1 cellular context compared by ENCODE assay signal in genomic region chr16:87391950-87392822, GRCh38.
TF ChIP-seq lines count a peak whose summit lies in the region.

Gene MAP1LC3B (plus strand): TSS chr16:87392336. CDS start chr16:87392428, 92 bp downstream.

TF ChIP-seq in HepG2, 621 proteins besides CTCF, POLR2A, EP300 and RAD21 (continued from another document and continues in another):
- no peak for TF ChIP-seq DMTF1 (CRISPR knock-in tag; IDR thresholded peaks at IDR 0.05)
- TF ChIP-seq, protein P1, sequence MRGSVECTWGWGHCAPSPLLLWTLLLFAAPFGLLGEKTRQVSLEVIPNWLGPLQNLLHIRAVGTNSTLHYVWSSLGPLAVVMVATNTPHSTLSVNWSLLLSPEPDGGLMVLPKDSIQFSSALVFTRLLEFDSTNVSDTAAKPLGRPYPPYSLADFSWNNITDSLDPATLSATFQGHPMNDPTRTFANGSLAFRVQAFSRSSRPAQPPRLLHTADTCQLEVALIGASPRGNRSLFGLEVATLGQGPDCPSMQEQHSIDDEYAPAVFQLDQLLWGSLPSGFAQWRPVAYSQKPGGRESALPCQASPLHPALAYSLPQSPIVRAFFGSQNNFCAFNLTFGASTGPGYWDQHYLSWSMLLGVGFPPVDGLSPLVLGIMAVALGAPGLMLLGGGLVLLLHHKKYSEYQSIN (CRISPR knock-in tag; IDR thresholded peaks at IDR 0.05; ENCODE audit: borderline replicate concordance): no peak
- TF ChIP-seq ZNF772 (CRISPR knock-in tag; IDR thresholded peaks at IDR 0.05): peak; percentile 67; the same call in 1 of the 2 replicates
- peak; percentile 81; the same call in 1 of the 2 replicates for TF ChIP-seq ZSCAN29 (CRISPR knock-in tag; conservative IDR thresholded peaks at IDR 0.05)
- no peak for TF ChIP-seq SMC3 (IDR thresholded peaks at IDR 0.05; ENCODE audit: low read length)
- TF ChIP-seq NFAT5 (CRISPR knock-in tag; IDR thresholded peaks at IDR 0.05): peak; percentile 33; the same call in 1 of the 2 replicates
- peak; percentile 95 for TF ChIP-seq KDM5B (CRISPR knock-in tag; IDR thresholded peaks at IDR 0.05; ENCODE audit: borderline replicate concordance)
- no peak for TF ChIP-seq ZNF292 (CRISPR knock-in tag; IDR thresholded peaks at IDR 0.05; ENCODE audit: borderline replicate concordance, low read depth)
- TF ChIP-seq GTF2F1 (IDR thresholded peaks at IDR 0.05; ENCODE audit: low read length): peak; percentile 85
- peak; percentile 55; the same call in 1 of the 2 replicates for TF ChIP-seq ZSCAN22 (CRISPR knock-in tag; IDR thresholded peaks at IDR 0.05)
- TF ChIP-seq ZNF280B (CRISPR knock-in tag; IDR thresholded peaks at IDR 0.05; ENCODE audit: borderline replicate concordance): peak; percentile 64; the same call in 1 of the 2 replicates
- peak; percentile 69; the same call in 1 of the 2 replicates for TF ChIP-seq ZNF337 (CRISPR knock-in tag; IDR thresholded peaks at IDR 0.05; ENCODE audit: borderline replicate concordance, low read depth)
- peak; percentile 66; the same call in 1 of the 2 replicates for TF ChIP-seq SOX5 (CRISPR knock-in tag; IDR thresholded peaks at IDR 0.05; ENCODE audit: borderline replicate concordance)
- no peak for TF ChIP-seq ZNF75D (CRISPR knock-in tag; IDR thresholded peaks at IDR 0.05; ENCODE audit: borderline replicate concordance)
- TF ChIP-seq CHCHD3 (CRISPR knock-in tag; IDR thresholded peaks at IDR 0.05): no peak
- TF ChIP-seq TERF1 (CRISPR knock-in tag; IDR thresholded peaks at IDR 0.05): no peak
- peak; percentile 100 for TF ChIP-seq HOXA9 (CRISPR knock-in tag; IDR thresholded peaks at IDR 0.05; ENCODE audit: borderline replicate concordance)
- no peak for TF ChIP-seq RNF2 (conservative IDR thresholded peaks at IDR 0.05; ENCODE audit: low read depth)
- peak; percentile 93 for TF ChIP-seq ZNF331 (CRISPR knock-in tag; IDR thresholded peaks at IDR 0.05)
- peak; percentile 98 for TF ChIP-seq ZNF354B (CRISPR knock-in tag; IDR thresholded peaks at IDR 0.05)
- peak; percentile 97 for TF ChIP-seq ELF1 (CRISPR knock-in tag; IDR thresholded peaks at IDR 0.05)
- TF ChIP-seq, protein P2, sequence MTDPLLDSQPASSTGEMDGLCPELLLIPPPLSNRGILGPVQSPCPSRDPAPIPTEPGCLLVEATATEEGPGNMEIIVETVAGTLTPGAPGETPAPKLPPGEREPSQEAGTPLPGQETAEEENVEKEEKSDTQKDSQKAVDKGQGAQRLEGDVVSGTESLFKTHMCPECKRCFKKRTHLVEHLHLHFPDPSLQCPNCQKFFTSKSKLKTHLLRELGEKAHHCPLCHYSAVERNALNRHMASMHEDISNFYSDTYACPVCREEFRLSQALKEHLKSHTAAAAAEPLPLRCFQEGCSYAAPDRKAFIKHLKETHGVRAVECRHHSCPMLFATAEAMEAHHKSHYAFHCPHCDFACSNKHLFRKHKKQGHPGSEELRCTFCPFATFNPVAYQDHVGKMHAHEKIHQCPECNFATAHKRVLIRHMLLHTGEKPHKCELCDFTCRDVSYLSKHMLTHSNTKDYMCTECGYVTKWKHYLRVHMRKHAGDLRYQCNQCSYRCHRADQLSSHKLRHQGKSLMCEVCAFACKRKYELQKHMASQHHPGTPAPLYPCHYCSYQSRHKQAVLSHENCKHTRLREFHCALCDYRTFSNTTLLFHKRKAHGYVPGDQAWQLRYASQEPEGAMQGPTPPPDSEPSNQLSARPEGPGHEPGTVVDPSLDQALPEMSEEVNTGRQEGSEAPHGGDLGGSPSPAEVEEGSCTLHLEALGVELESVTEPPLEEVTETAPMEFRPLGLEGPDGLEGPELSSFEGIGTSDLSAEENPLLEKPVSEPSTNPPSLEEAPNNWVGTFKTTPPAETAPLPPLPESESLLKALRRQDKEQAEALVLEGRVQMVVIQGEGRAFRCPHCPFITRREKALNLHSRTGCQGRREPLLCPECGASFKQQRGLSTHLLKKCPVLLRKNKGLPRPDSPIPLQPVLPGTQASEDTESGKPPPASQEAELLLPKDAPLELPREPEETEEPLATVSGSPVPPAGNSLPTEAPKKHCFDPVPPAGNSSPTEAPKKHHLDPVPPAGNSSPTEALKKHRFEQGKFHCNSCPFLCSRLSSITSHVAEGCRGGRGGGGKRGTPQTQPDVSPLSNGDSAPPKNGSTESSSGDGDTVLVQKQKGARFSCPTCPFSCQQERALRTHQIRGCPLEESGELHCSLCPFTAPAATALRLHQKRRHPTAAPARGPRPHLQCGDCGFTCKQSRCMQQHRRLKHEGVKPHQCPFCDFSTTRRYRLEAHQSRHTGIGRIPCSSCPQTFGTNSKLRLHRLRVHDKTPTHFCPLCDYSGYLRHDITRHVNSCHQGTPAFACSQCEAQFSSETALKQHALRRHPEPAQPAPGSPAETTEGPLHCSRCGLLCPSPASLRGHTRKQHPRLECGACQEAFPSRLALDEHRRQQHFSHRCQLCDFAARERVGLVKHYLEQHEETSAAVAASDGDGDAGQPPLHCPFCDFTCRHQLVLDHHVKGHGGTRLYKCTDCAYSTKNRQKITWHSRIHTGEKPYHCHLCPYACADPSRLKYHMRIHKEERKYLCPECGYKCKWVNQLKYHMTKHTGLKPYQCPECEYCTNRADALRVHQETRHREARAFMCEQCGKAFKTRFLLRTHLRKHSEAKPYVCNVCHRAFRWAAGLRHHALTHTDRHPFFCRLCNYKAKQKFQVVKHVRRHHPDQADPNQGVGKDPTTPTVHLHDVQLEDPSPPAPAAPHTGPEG (CRISPR knock-in tag; IDR thresholded peaks at IDR 0.05): no peak; the same call in 1 of the 2 replicates
- TF ChIP-seq, protein P3, sequence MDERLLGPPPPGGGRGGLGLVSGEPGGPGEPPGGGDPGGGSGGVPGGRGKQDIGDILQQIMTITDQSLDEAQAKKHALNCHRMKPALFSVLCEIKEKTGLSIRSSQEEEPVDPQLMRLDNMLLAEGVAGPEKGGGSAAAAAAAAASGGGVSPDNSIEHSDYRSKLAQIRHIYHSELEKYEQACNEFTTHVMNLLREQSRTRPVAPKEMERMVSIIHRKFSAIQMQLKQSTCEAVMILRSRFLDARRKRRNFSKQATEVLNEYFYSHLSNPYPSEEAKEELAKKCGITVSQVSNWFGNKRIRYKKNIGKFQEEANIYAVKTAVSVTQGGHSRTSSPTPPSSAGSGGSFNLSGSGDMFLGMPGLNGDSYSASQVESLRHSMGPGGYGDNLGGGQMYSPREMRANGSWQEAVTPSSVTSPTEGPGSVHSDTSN (CRISPR knock-in tag; IDR thresholded peaks at IDR 0.05): peak; percentile 70
- TF ChIP-seq ZNF746 (CRISPR knock-in tag; IDR thresholded peaks at IDR 0.05): no peak; the same call in 1 of the 2 replicates
- TF ChIP-seq, protein P4, sequence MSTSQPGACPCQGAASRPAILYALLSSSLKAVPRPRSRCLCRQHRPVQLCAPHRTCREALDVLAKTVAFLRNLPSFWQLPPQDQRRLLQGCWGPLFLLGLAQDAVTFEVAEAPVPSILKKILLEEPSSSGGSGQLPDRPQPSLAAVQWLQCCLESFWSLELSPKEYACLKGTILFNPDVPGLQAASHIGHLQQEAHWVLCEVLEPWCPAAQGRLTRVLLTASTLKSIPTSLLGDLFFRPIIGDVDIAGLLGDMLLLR (CRISPR knock-in tag; IDR thresholded peaks at IDR 0.05): peak; percentile 33; the same call in 1 of the 2 replicates
- TF ChIP-seq, protein P5, sequence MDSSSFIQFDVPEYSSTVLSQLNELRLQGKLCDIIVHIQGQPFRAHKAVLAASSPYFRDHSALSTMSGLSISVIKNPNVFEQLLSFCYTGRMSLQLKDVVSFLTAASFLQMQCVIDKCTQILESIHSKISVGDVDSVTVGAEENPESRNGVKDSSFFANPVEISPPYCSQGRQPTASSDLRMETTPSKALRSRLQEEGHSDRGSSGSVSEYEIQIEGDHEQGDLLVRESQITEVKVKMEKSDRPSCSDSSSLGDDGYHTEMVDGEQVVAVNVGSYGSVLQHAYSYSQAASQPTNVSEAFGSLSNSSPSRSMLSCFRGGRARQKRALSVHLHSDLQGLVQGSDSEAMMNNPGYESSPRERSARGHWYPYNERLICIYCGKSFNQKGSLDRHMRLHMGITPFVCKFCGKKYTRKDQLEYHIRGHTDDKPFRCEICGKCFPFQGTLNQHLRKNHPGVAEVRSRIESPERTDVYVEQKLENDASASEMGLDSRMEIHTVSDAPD (CRISPR knock-in tag; IDR thresholded peaks at IDR 0.05): 0 out of 2 replicates have a peak, but pooled peaks have one; percentile 33
- TF ChIP-seq TAF15 (IDR thresholded peaks at IDR 0.05; ENCODE audit: low read depth, low read length, poor library complexity, severe bottlenecking): peak; percentile 58
- TF ChIP-seq ZNF230 (CRISPR knock-in tag; IDR thresholded peaks at IDR 0.05): peak; percentile 96
- TF ChIP-seq EED (CRISPR knock-in tag; IDR thresholded peaks at IDR 0.05): peak; percentile 87; the same call in 1 of the 2 replicates
- TF ChIP-seq, protein P6, sequence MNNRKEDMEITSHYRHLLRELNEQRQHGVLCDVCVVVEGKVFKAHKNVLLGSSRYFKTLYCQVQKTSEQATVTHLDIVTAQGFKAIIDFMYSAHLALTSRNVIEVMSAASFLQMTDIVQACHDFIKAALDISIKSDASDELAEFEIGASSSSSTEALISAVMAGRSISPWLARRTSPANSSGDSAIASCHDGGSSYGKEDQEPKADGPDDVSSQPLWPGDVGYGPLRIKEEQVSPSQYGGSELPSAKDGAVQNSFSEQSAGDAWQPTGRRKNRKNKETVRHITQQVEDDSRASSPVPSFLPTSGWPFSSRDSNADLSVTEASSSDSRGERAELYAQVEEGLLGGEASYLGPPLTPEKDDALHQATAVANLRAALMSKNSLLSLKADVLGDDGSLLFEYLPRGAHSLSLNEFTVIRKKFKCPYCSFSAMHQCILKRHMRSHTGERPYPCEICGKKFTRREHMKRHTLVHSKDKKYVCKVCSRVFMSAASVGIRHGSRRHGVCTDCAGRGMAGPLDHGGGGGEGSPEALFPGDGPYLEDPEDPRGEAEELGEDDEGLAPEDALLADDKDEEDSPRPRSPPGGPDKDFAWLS (CRISPR knock-in tag; IDR thresholded peaks at IDR 0.05; ENCODE audit: borderline replicate concordance): no peak
- TF ChIP-seq DRAP1 (CRISPR knock-in tag; IDR thresholded peaks at IDR 0.05): peak; percentile 96
